ENCODE assay signal across 8 cellular contexts in genomic region chr1:217089239-217090014, GRCh38.
A peak's percentile ranks its signal among the peaks of the same experiment; 100 is the strongest.
DNase-seq lines count a peak whose midpoint lies in the region; ATAC-seq and TF ChIP-seq lines count a peak whose summit lies in the region.

No MANE protein-coding gene starts in this region.

- TF ChIP-seq CTCF in colonic mucosa (IDR thresholded peaks at IDR 0.05) (no peak), liver (IDR thresholded peaks at IDR 0.05; ENCODE audit: low read depth, low read length, missing input control) (no peak), transverse colon (IDR thresholded peaks at IDR 0.05) (no peak)

- no peak for TF ChIP-seq EP300 in transverse colon (IDR thresholded peaks at IDR 0.05; ENCODE audit: low read depth)

- intact Hi-C loops in colonic mucosa (cut with DNase I) = no loop called here
- intact Hi-C loops in transverse colon (cut with DNase I; ENCODE audit: low total_unique reads) = no loop called here

- H3K9me3 ChIP-seq in colonic mucosa = no peaks in the 10 kb centered on the region
- H3K9me3 ChIP-seq in liver (ENCODE audit: control insufficient read depth in 4 of 4, low read length in 3 of 4) = no peaks in the 10 kb centered on the region
- no peaks in the 10 kb centered on the region for H3K9me3 ChIP-seq in transverse colon

- ATAC-seq in HG03521 (IDR thresholded peaks at IDR 0.05; ENCODE audit: unreplicated experiment) = no peak
- no peak for ATAC-seq in GM18511 (IDR thresholded peaks at IDR 0.05; ENCODE audit: unreplicated experiment)
- ATAC-seq in GM18520 (IDR thresholded peaks at IDR 0.05; ENCODE audit: unreplicated experiment) = no peak

- H3K9ac ChIP-seq in colonic mucosa (ENCODE audit: low read depth in 2 of 2, low read length in 2 of 2) (peak overlapping the region; percentile 40 to 48), liver (ENCODE audit: low read depth in 1 of 2, low read length in 2 of 2) (no peak overlapping the region)

- WGBS in liver = 2% methylated on average over 40 of the region's 40 CpGs
- 3 to 7% methylated on average over 5 to 27 of the region's 40 CpGs for WGBS in transverse colon (ENCODE audit: low coverage in 1 of 2), 2 donors

- TF ChIP-seq RAD21 in liver (IDR thresholded peaks at IDR 0.05) = no peak

- no peak for TF ChIP-seq POLR2A in transverse colon (IDR thresholded peaks at IDR 0.05)

- H3K4me3 ChIP-seq in colonic mucosa (peak overlapping the region; percentile 38), liver (ENCODE audit: low read depth in 1 of 3, low read length in 3 of 3) (peak overlapping the region in 2 of 3 donors; percentile 26 to 43), transverse colon (peak overlapping the region; percentile 30 to 68 (median 52))

- no peak overlapping the region for H3K27ac ChIP-seq in colonic mucosa
- no peak overlapping the region for H3K27ac ChIP-seq in liver (ENCODE audit: low read depth in 1 of 2, low read length in 2 of 2)
- peak overlapping the region; percentile 54 to 84 (median 58) for H3K27ac ChIP-seq in transverse colon

- no peaks in the 10 kb centered on the region for H3K27me3 ChIP-seq in colonic mucosa
- peaks cover 0 to 4% (median 0%) of the 10 kb centered on the region in 4 donors for H3K27me3 ChIP-seq in liver (ENCODE audit: control insufficient read depth in 4 of 4, insufficient read depth in 4 of 4, low read length in 3 of 4)
- H3K27me3 ChIP-seq in transverse colon = peaks cover 3% of the 10 kb centered on the region

- H3K4me1 ChIP-seq in colonic mucosa = no peaks in the 10 kb centered on the region
- H3K4me1 ChIP-seq in liver (ENCODE audit: control insufficient read depth in 4 of 4, insufficient read depth in 4 of 4, low read length in 3 of 4) = peaks cover 3 to 7% (median 6%) of the 10 kb centered on the region in 4 donors
- H3K4me1 ChIP-seq in transverse colon = peaks cover 0 to 13% (median 5%) of the 10 kb centered on the region in 4 donors

- in situ Hi-C loops in transverse colon (cut with MboI; ENCODE audit: low pct_ligation_motif_present in 1 of 4, low pct_unique_long_range_greater_than_20kb in 1 of 4, low sequenced_read_pairs in 3 of 4) = no loop called here

- DNase-seq in D341Med (ENCODE audit: low spot score) = peak; percentile 50
- DNase-seq in NCI-H345 (lab: John Stamatoyannopoulos, UW) = peak; percentile 45
- DNase-seq in colonic mucosa = peak; percentile 30
- DNase-seq in transverse colon = peak; percentile 48

- H3K36me3 ChIP-seq in colonic mucosa (no peaks in the 10 kb centered on the region), liver (ENCODE audit: control insufficient read depth in 4 of 4, insufficient read depth in 3 of 4, low read depth in 1 of 4, low read length in 3 of 4) (no peaks in the 10 kb centered on the region), transverse colon (no peaks in the 10 kb centered on the region)

TF ChIP-seq in liver, 16 proteins besides CTCF, POLR2A, EP300 and RAD21:
- TF ChIP-seq, protein P1, sequence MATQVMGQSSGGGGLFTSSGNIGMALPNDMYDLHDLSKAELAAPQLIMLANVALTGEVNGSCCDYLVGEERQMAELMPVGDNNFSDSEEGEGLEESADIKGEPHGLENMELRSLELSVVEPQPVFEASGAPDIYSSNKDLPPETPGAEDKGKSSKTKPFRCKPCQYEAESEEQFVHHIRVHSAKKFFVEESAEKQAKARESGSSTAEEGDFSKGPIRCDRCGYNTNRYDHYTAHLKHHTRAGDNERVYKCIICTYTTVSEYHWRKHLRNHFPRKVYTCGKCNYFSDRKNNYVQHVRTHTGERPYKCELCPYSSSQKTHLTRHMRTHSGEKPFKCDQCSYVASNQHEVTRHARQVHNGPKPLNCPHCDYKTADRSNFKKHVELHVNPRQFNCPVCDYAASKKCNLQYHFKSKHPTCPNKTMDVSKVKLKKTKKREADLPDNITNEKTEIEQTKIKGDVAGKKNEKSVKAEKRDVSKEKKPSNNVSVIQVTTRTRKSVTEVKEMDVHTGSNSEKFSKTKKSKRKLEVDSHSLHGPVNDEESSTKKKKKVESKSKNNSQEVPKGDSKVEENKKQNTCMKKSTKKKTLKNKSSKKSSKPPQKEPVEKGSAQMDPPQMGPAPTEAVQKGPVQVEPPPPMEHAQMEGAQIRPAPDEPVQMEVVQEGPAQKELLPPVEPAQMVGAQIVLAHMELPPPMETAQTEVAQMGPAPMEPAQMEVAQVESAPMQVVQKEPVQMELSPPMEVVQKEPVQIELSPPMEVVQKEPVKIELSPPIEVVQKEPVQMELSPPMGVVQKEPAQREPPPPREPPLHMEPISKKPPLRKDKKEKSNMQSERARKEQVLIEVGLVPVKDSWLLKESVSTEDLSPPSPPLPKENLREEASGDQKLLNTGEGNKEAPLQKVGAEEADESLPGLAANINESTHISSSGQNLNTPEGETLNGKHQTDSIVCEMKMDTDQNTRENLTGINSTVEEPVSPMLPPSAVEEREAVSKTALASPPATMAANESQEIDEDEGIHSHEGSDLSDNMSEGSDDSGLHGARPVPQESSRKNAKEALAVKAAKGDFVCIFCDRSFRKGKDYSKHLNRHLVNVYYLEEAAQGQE (IDR thresholded peaks at IDR 0.05) = no peak
- TF ChIP-seq SP1 (IDR thresholded peaks at IDR 0.05) (no peak), YY1 (IDR thresholded peaks at IDR 0.05) (no peak), RXRA (IDR thresholded peaks at IDR 0.05) (no peak), HNF4A (conservative IDR thresholded peaks at IDR 0.05) (no peak), JUND (IDR thresholded peaks at IDR 0.05) (no peak), TAF1 (conservative IDR thresholded peaks at IDR 0.05) (no peak), FOXA2 (IDR thresholded peaks at IDR 0.05) (no peak), EGR1 (IDR thresholded peaks at IDR 0.05; ENCODE audit: low read depth in 2 of 2) (no peak), GABPA (IDR thresholded peaks at IDR 0.05 in 1 of 2, conservative IDR thresholded peaks at IDR 0.05 in 1 of 2) (no peak), FOXA1 (IDR thresholded peaks at IDR 0.05) (no peak), HNF4G (IDR thresholded peaks at IDR 0.05) (no peak), NR2F2 (IDR thresholded peaks at IDR 0.05) (no peak)
- TF ChIP-seq, protein P2, sequence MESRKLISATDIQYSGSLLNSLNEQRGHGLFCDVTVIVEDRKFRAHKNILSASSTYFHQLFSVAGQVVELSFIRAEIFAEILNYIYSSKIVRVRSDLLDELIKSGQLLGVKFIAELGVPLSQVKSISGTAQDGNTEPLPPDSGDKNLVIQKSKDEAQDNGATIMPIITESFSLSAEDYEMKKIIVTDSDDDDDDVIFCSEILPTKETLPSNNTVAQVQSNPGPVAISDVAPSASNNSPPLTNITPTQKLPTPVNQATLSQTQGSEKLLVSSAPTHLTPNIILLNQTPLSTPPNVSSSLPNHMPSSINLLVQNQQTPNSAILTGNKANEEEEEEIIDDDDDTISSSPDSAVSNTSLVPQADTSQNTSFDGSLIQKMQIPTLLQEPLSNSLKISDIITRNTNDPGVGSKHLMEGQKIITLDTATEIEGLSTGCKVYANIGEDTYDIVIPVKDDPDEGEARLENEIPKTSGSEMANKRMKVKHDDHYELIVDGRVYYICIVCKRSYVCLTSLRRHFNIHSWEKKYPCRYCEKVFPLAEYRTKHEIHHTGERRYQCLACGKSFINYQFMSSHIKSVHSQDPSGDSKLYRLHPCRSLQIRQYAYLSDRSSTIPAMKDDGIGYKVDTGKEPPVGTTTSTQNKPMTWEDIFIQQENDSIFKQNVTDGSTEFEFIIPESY (IDR thresholded peaks at IDR 0.05) = no peak
- TF ChIP-seq, protein P3, sequence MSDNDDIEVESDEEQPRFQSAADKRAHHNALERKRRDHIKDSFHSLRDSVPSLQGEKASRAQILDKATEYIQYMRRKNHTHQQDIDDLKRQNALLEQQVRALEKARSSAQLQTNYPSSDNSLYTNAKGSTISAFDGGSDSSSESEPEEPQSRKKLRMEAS (IDR thresholded peaks at IDR 0.05) = no peak
- TF ChIP-seq, protein P4, sequence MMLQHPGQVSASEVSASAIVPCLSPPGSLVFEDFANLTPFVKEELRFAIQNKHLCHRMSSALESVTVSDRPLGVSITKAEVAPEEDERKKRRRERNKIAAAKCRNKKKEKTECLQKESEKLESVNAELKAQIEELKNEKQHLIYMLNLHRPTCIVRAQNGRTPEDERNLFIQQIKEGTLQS (IDR thresholded peaks at IDR 0.05) = no peak

Comparison
In these comparisons a context has a peak if more than half of its experiments do, and no peak if none do; other contexts are left out.
1. H3K27ac ChIP-seq: peak in transverse colon (4 of 4); none in colonic mucosa (single experiment) and liver (0 of 2).
2. H3K9ac ChIP-seq: peak in colonic mucosa (2 of 2); none in liver (0 of 2).
3. Peak in every context shown above with its lines, with median percentiles within 50 percentile points of each other: DNase-seq and H3K4me3 ChIP-seq.